Comparison of ENCODE assay signal across 9 cellular contexts in genomic region chr5:67010684-67011409, GRCh38.
A peak's percentile ranks its signal among the peaks of the same experiment; 100 is the strongest.
DNase-seq lines count a peak whose midpoint lies in the region; ATAC-seq, FAIRE-seq and TF ChIP-seq lines count a peak whose summit lies in the region.
"Had no signal": no experiment of that assay in that cellular context is flagged by ENCODE, and none has a peak within 500 bp of the region (broad histone marks: within the 10 kb centered on the region; RNA-seq: fewer than 3 reads in every experiment).

No MANE protein-coding gene starts in this region.

- H3K4me3 ChIP-seq in liver (ENCODE audit: low read depth in 1 of 3, low read length in 3 of 3) (no peak overlapping the region), HepG2 (replicated peaks in 1 of 3; ENCODE audit: insufficient read depth in 1 of 3, low read depth in 2 of 3, low read length in 3 of 3) (no peak overlapping the region), adrenal gland (no peak overlapping the region), lung (no peak overlapping the region)

- H3K36me3 ChIP-seq in liver (ENCODE audit: control insufficient read depth in 4 of 4, insufficient read depth in 3 of 4, low read depth in 1 of 4, low read length in 3 of 4) (no peaks in the 10 kb centered on the region), HepG2 (replicated peaks in 1 of 2; ENCODE audit: control insufficient read depth in 1 of 2, insufficient read depth in 2 of 2, low read length in 2 of 2) (no peaks in the 10 kb centered on the region), adrenal gland (replicated peaks in 1 of 2) (no peaks in the 10 kb centered on the region), lung (ENCODE audit: control insufficient read depth in 2 of 2, insufficient read depth in 2 of 2, low read length in 2 of 2) (peaks cover 0 to 3% of the 10 kb centered on the region in 2 donors)

- TF ChIP-seq EP300 in HepG2 (IDR thresholded peaks at IDR 0.05; ENCODE audit: low read depth in 2 of 2, low read length in 2 of 2) (no peak), HepG2 (CRISPR knock-in tag; IDR thresholded peaks at IDR 0.05; ENCODE audit: borderline replicate concordance) (no peak)

- no peak for DNase-seq in HepG2 (ENCODE audit: low spot score)
- DNase-seq in adrenal gland: peak in 6 of 7 donors; percentile 40 to 76 (median 62)
- no peak for DNase-seq in lung (ENCODE audit: low spot score)
- DNase-seq in urothelium cell line (ENCODE audit: low spot score): peak; percentile 17
- DNase-seq in NCI-H1694 (lab: John Stamatoyannopoulos, UW): no peak

- in situ Hi-C loops in HepG2 (cut with HindIII; ENCODE audit: extremely low pct_ligation_motif_present, low pct_unique_long_range_greater_than_20kb): no loop called here

- H3K9ac ChIP-seq in liver (ENCODE audit: low read depth in 1 of 2, low read length in 2 of 2): no peak overlapping the region
- no peak overlapping the region for H3K9ac ChIP-seq in HepG2 (ENCODE audit: insufficient read depth, low read depth, low read length)

- H2AFZ ChIP-seq in HepG2 (ENCODE audit: low read length): no peak overlapping the region

- H3K4me1 ChIP-seq in liver (ENCODE audit: control insufficient read depth in 4 of 4, insufficient read depth in 4 of 4, low read length in 3 of 4) (peaks cover 9 to 79% (median 48%) of the 10 kb centered on the region in 4 donors), HepG2 (ENCODE audit: insufficient read depth, low read length) (peaks cover 67% of the 10 kb centered on the region), adrenal gland (replicated peaks in 1 of 2) (peaks cover 18 to 74% of the 10 kb centered on the region in 2 donors), lung (ENCODE audit: control insufficient read depth in 2 of 2, insufficient read depth in 2 of 2, low read length in 2 of 2) (peaks cover 16 to 60% of the 10 kb centered on the region in 2 donors)

- TF ChIP-seq POLR2A in HepG2 (IDR thresholded peaks at IDR 0.05; ENCODE audit: insufficient read depth in 1 of 2, low read depth in 2 of 2, low read length in 2 of 2): no peak
- TF ChIP-seq POLR2A in adrenal gland (IDR thresholded peaks at IDR 0.05): no peak

- ATAC-seq in HepG2: no peak; the same call in 2 of the 3 replicates
- ATAC-seq in lung (ENCODE audit: insufficient read depth, low FRiP score): no peak
- no peak for ATAC-seq in GM21360 (IDR thresholded peaks at IDR 0.05; ENCODE audit: unreplicated experiment)
- no peak for ATAC-seq in GM21528 (IDR thresholded peaks at IDR 0.05; ENCODE audit: low FRiP score, unreplicated experiment)

- intact Hi-C loops in HepG2 (cut with micrococcal nuclease; ENCODE audit: unreplicated experiment) (no loop called here), adrenal gland (cut with DNase I) (no loop called here)

- POLR2A ChIA-PET in HepG2 (lab: Yijun Ruan, JAX): no interaction called here

- no peak for TF ChIP-seq CTCF in liver (IDR thresholded peaks at IDR 0.05; ENCODE audit: low read depth, low read length, missing input control)
- TF ChIP-seq CTCF in HepG2 (CRISPR knock-in tag; IDR thresholded peaks at IDR 0.05): no peak
- no peak for TF ChIP-seq CTCF in adrenal gland (IDR thresholded peaks at IDR 0.05)
- no peak for TF ChIP-seq CTCF in lung (IDR thresholded peaks at IDR 0.05; ENCODE audit: control extremely low read depth, extremely low read depth)

- CTCF ChIA-PET in HepG2 (lab: Yijun Ruan, JAX; ENCODE audit: low intra/inter-chr PET ratio, low total read pairs): no interaction called here

- H3K27me3 ChIP-seq in liver (ENCODE audit: control insufficient read depth in 4 of 4, insufficient read depth in 4 of 4, low read length in 3 of 4) (no peaks in the 10 kb centered on the region), HepG2 (ENCODE audit: control insufficient read depth in 1 of 2, insufficient read depth in 2 of 2, low read length in 2 of 2) (no peaks in the 10 kb centered on the region), adrenal gland (no peaks in the 10 kb centered on the region), lung (ENCODE audit: control insufficient read depth, insufficient read depth) (no peaks in the 10 kb centered on the region)

- H3K4me2 ChIP-seq in HepG2 (ENCODE audit: low read depth, low read length): no peak overlapping the region

- peak overlapping the region; percentile 43 to 44 for H3K27ac ChIP-seq in liver (ENCODE audit: low read depth in 1 of 2, low read length in 2 of 2)
- H3K27ac ChIP-seq in HepG2 (ENCODE audit: extremely low read length, insufficient read depth, low read length): no peak overlapping the region
- H3K27ac ChIP-seq in adrenal gland: peak overlapping the region; percentile 7 to 79 (median 23)
- H3K27ac ChIP-seq in lung (ENCODE audit: low read depth in 1 of 2, low read length in 1 of 2): peak overlapping the region; percentile 34 to 50

- TF ChIP-seq RAD21 in liver (IDR thresholded peaks at IDR 0.05) (no peak), HepG2 (CRISPR knock-in tag; IDR thresholded peaks at IDR 0.05) (no peak)

- WGBS in liver: 72% methylated on average over 8 of the region's 8 CpGs
- WGBS in HepG2 (ENCODE audit: low lambda C conversion rate): 79% methylated on average over 8 of the region's 8 CpGs
- 39 to 57% (median 43%) methylated on average over 8 of the region's 8 CpGs for WGBS in adrenal gland, 4 donors
- WGBS in lung, 2 donors: 36 to 46% methylated on average over 8 of the region's 8 CpGs

- no TSS peak for BruUV-seq in HepG2 (replicated peaks; lab: Mats Ljungman, UMichigan)

- FAIRE-seq in HepG2 (lab: Jason Lieb, UNC) (no peak), urothelium cell line (lab: Jason Lieb, UNC) (no peak)
- FAIRE-seq: HTR-8/SVneo had no signal

- peaks cover 21% of the 10 kb centered on the region for H3K79me2 ChIP-seq in HepG2 (ENCODE audit: insufficient read depth, low read length)

- H4K20me1 ChIP-seq in HepG2 (ENCODE audit: insufficient read depth, low read length): no peaks in the 10 kb centered on the region

- H3K9me3 ChIP-seq in liver (ENCODE audit: control insufficient read depth in 4 of 4, low read length in 3 of 4) (no peaks in the 10 kb centered on the region), HepG2 (ENCODE audit: low read length) (no peaks in the 10 kb centered on the region), adrenal gland (replicated peaks in 1 of 3) (no peaks in the 10 kb centered on the region), lung (ENCODE audit: control insufficient read depth in 2 of 2, insufficient read depth in 1 of 2, low read length in 1 of 2) (no peaks in the 10 kb centered on the region)

TF ChIP-seq in liver, 16 proteins besides CTCF, POLR2A, EP300 and RAD21 (continues in another document):
- TF ChIP-seq TAF1 (conservative IDR thresholded peaks at IDR 0.05) (no peak), YY1 (IDR thresholded peaks at IDR 0.05) (no peak), HNF4A (conservative IDR thresholded peaks at IDR 0.05) (no peak), FOXA1 (IDR thresholded peaks at IDR 0.05) (no peak), HNF4G (IDR thresholded peaks at IDR 0.05) (no peak)
- TF ChIP-seq, protein P1, sequence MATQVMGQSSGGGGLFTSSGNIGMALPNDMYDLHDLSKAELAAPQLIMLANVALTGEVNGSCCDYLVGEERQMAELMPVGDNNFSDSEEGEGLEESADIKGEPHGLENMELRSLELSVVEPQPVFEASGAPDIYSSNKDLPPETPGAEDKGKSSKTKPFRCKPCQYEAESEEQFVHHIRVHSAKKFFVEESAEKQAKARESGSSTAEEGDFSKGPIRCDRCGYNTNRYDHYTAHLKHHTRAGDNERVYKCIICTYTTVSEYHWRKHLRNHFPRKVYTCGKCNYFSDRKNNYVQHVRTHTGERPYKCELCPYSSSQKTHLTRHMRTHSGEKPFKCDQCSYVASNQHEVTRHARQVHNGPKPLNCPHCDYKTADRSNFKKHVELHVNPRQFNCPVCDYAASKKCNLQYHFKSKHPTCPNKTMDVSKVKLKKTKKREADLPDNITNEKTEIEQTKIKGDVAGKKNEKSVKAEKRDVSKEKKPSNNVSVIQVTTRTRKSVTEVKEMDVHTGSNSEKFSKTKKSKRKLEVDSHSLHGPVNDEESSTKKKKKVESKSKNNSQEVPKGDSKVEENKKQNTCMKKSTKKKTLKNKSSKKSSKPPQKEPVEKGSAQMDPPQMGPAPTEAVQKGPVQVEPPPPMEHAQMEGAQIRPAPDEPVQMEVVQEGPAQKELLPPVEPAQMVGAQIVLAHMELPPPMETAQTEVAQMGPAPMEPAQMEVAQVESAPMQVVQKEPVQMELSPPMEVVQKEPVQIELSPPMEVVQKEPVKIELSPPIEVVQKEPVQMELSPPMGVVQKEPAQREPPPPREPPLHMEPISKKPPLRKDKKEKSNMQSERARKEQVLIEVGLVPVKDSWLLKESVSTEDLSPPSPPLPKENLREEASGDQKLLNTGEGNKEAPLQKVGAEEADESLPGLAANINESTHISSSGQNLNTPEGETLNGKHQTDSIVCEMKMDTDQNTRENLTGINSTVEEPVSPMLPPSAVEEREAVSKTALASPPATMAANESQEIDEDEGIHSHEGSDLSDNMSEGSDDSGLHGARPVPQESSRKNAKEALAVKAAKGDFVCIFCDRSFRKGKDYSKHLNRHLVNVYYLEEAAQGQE (IDR thresholded peaks at IDR 0.05): no peak

TF ChIP-seq in HepG2, 621 proteins besides CTCF, POLR2A, EP300 and RAD21:
- TF ChIP-seq TBX3 (IDR thresholded peaks at IDR 0.05; ENCODE audit: borderline replicate concordance): no peak
- TF ChIP-seq RFX1 (IDR thresholded peaks at IDR 0.05): no peak
- no peak for TF ChIP-seq AGO2 (optimal IDR thresholded peaks at IDR 0.05; ENCODE audit: low read depth, low read length)
- no peak for TF ChIP-seq MTF2 (CRISPR knock-in tag; IDR thresholded peaks at IDR 0.05; ENCODE audit: borderline replicate concordance)
- TF ChIP-seq, protein P2, sequence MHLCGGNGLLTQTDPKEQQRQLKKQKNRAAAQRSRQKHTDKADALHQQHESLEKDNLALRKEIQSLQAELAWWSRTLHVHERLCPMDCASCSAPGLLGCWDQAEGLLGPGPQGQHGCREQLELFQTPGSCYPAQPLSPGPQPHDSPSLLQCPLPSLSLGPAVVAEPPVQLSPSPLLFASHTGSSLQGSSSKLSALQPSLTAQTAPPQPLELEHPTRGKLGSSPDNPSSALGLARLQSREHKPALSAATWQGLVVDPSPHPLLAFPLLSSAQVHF (CRISPR knock-in tag; IDR thresholded peaks at IDR 0.05): no peak
- no peak for TF ChIP-seq GTF3A (CRISPR knock-in tag; conservative IDR thresholded peaks at IDR 0.05)

Comparison
In these comparisons a context has a peak if more than half of its experiments do, and no peak if none do; other contexts are left out.
1. DNase-seq: peak in adrenal gland (6 of 7) and urothelium cell line (single experiment); none in HepG2 (single experiment), lung (single experiment) and NCI-H1694 (single experiment).